ENCODE assay signal across 12 cellular contexts in the genomic region with DNA sequence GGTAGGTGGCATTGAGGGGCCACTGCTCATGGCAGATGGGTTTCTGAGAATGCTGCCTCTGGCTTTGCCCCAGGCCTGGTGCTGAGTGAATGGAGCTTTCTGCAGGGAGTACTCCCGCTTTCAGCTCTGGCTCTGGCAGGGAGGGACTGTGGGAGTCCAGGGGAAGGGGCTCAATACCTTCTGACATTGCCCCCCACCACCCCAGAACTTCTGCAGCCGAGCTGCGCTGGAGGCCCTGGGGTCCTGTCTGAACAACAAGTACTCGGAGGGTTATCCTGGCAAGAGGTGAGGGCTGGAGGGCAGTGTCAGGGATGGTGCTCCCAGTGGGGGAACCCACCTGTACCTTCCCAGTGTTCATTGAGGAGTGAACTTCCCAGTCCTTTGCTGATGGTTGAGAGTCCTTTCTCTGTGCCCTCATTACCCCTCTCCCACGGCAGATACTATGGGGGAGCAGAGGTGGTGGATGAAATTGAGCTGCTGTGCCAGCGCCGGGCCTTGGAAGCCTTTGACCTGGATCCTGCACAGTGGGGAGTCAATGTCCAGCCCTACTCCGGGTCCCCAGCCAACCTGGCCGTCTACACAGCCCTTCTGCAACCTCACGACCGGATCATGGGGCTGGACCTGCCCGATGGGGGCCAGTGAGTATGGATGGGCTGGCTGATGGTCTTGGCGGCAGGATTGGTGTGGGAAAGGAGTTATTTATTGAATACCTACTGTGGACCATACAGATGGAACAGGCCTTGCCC. TPM values are rescaled to one million over a fixed set of nuclear protein-coding genes. Genes with fewer than 3 reads are reported as not detected.
DNase-seq lines count a peak whose midpoint lies in the region; ATAC-seq and TF ChIP-seq lines count a peak whose summit lies in the region.
"Had no signal": no experiment of that assay in that cellular context is flagged by ENCODE, and none has a peak within 500 bp of the region (broad histone marks: within the 10 kb centered on the region; RNA-seq: fewer than 3 reads in every experiment).

No MANE protein-coding gene starts in this region.

- peak overlapping the region; percentile 85 for H3K4me2 ChIP-seq in DND-41 (ENCODE audit: insufficient read depth, low read length)

- H2AFZ ChIP-seq in DND-41 (ENCODE audit: low read depth, low read length): no peak overlapping the region

- peak overlapping the region; percentile 52 to 67; a peak in 3 of 4 replicates for H3K4me3 ChIP-seq in DND-41 (ENCODE audit: low read depth in 1 of 2, low read length in 2 of 2)
- peak overlapping the region; percentile 80 for H3K4me3 ChIP-seq in MG63

- H3K4me1 ChIP-seq in DND-41 (ENCODE audit: insufficient read depth, low read length) (peaks cover 44% of the 10 kb centered on the region), foreskin keratinocyte (peaks cover 13% of the 10 kb centered on the region)

- H3K27me3 ChIP-seq in DND-41 (ENCODE audit: insufficient read depth, low read length, poor library complexity): no peaks in the 10 kb centered on the region
- H3K27me3 ChIP-seq in MG63: no peaks in the 10 kb centered on the region
- H3K27me3 ChIP-seq in foreskin keratinocyte: peaks cover 2% of the 10 kb centered on the region

- H4K20me1 ChIP-seq in DND-41 (ENCODE audit: insufficient read depth, low read length): peaks cover 50% of the 10 kb centered on the region

- H3K9me3 ChIP-seq in DND-41 (ENCODE audit: insufficient read depth, low read length, severe bottlenecking): no peaks in the 10 kb centered on the region
- no peaks in the 10 kb centered on the region for H3K9me3 ChIP-seq in MG63

- H3K9me3 Mint-ChIP-seq in brain (peaks cover 0 to 3% (median 0%) of the 10 kb centered on the region in 5 experiments), nephron (no peaks in the 10 kb centered on the region)

- H3K36me3 ChIP-seq in DND-41 (ENCODE audit: insufficient read depth, low read length) (peaks cover 49% of the 10 kb centered on the region), MG63 (peaks cover 46% of the 10 kb centered on the region)

- TF ChIP-seq CTCF in DND-41 (IDR thresholded peaks at IDR 0.05; ENCODE audit: borderline replicate concordance, extremely low read depth, low read length, poor library complexity, severe bottlenecking) (no peak), brain (conservative IDR thresholded peaks at IDR 0.05) (no peak), nephron (IDR thresholded peaks at IDR 0.05; ENCODE audit: unreplicated experiment in 3 of 3) (no peak), foreskin keratinocyte (conservative IDR thresholded peaks at IDR 0.05) (no peak)

- H3K27me3 Mint-ChIP-seq in brain (peaks cover 32% of the 10 kb centered on the region), nephron (ENCODE audit: low read depth) (peaks cover 36% of the 10 kb centered on the region)

- H3K4me3 Mint-ChIP-seq in brain: peak overlapping the region; percentile 95 to 99 (median 97)
- peak overlapping the region; percentile 96 to 99 (median 96) for H3K4me3 Mint-ChIP-seq in nephron

- peak overlapping the region; percentile 91 for H3K27ac ChIP-seq in DND-41 (ENCODE audit: low read length)
- no peak overlapping the region for H3K27ac ChIP-seq in foreskin keratinocyte

- H3K9ac ChIP-seq in DND-41 (ENCODE audit: low read depth, low read length): peak overlapping the region; percentile 83

- peaks cover 89% of the 10 kb centered on the region for H3K4me1 Mint-ChIP-seq in brain
- H3K4me1 Mint-ChIP-seq in nephron: peaks cover 54% of the 10 kb centered on the region

- no peak for ATAC-seq in DND-41 (ENCODE audit: insufficient read depth, low read depth)
- ATAC-seq in foreskin keratinocyte: no peak
- ATAC-seq in HG02970 (IDR thresholded peaks at IDR 0.05; ENCODE audit: low FRiP score, unreplicated experiment): no peak

- H3K79me2 ChIP-seq in DND-41 (ENCODE audit: insufficient read depth, low read length): peaks cover 35% of the 10 kb centered on the region

- H3K36me3 Mint-ChIP-seq in brain (peaks cover 42% of the 10 kb centered on the region), nephron (ENCODE audit: low read depth) (peaks cover 27% of the 10 kb centered on the region)

- peak overlapping the region in 4 of 5 experiments; percentile 28 to 99 (median 96) for H3K27ac Mint-ChIP-seq in brain
- H3K27ac Mint-ChIP-seq in nephron: no peak overlapping the region

- DNase-seq in DND-41: no peak
- DNase-seq in MG63: no peak
- no peak for DNase-seq in foreskin keratinocyte
- DNase-seq in cerebellar nuclear complex (lab: John Stamatoyannopoulos, UW): no peak
- no peak for DNase-seq in glomerular visceral epithelial cell (ENCODE audit: extremely low spot score)
- DNase-seq: anterior cingulate cortex, hippocampal formation, NCI-H1048 had no signal

RNA-seq across cellular contexts. Expression of a gene that starts 1.9 kb away (rescaled TPM):
- total RNA-seq in MG63 (2014; rRNA removed; shearing (Covaris generic); ENCODE audit: low replicate concordance): 232 and 343 TPM in 2 replicates
- polyA plus RNA-seq in brain (ENCODE audit: insufficient read depth, low read depth, low replicate concordance) (394 TPM), foreskin keratinocyte (188 and 221 TPM in 2 replicates)
- 200 and 237 TPM in 2 replicates for total RNA-seq in foreskin keratinocyte

RNA-seq across cellular contexts. Expression of a gene that starts 14.9 kb away (rescaled TPM):
- 1.2 TPM in 1 of 2 replicates, not detected in the other for total RNA-seq in MG63 (2014; rRNA removed; shearing (Covaris generic); ENCODE audit: low replicate concordance)
- polyA plus RNA-seq in brain (ENCODE audit: insufficient read depth, low read depth, low replicate concordance): 41.8 TPM
- 1.2 and 1.3 TPM in 2 replicates for total RNA-seq in foreskin keratinocyte
- 2.9 and 3.3 TPM in 2 replicates for polyA plus RNA-seq in foreskin keratinocyte

RNA-seq across cellular contexts. Expression of a gene that starts 19.5 kb away (rescaled TPM):
- 0.86 TPM in 1 of 2 replicates, not detected in the other for total RNA-seq in MG63 (2014; rRNA removed; shearing (Covaris generic); ENCODE audit: low replicate concordance)
- polyA plus RNA-seq in brain (ENCODE audit: insufficient read depth, low read depth, low replicate concordance): 1.9 TPM
- 0.46 and 0.48 TPM in 2 replicates for total RNA-seq in foreskin keratinocyte
- 0.71 and 0.85 TPM in 2 replicates for polyA plus RNA-seq in foreskin keratinocyte
- total RNA-seq: SK-MEL-5 had no signal

Comparison
In these comparisons a context has a peak if more than half of its experiments do, and no peak if none do; other contexts are left out.
1. H3K27ac Mint-ChIP-seq: peak in brain (4 of 5); none in nephron (0 of 3).